10 cellular contexts compared by ENCODE assay signal in the genomic region with DNA sequence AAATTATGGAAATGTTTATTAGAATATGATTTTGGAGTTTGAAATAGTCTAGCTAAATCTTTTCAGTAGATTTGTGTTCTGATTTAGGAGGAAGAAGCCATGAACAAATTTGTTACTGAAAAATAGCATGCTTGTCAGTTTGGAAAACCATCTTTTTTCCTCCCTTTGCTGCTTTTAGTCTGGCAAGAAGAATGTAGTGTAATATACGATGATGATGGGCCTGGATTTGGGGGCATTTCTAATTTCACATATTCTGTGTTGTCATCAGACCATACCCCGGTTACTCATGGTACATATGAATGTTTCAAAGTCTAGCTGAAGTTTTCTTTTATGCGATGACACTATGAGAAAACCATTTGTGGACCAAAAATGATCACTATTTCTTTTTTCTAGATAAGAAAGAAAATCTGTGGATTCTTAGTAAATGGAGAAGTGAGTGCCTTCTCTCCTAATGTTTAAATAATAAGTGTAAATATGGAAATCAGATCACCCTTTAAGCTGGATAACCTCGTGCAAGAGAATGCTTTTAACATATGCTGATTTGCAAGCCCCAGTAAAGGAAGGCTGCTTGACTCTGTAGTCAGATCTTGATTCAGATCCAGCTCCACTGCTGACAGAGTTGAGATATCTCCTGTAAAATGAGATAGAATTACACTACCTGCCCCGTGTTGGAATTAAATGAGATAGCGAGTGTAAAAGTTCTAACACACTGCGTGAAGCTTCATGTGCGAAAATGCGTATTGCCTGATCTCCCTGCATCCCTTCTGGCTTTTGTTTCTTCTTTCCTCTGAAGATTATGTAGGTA. TPM values are rescaled to one million over a fixed set of nuclear protein-coding genes. Genes with fewer than 3 reads are reported as not detected.
A peak's percentile ranks its signal among the peaks of the same experiment; 100 is the strongest.
DNase-seq lines count a peak whose midpoint lies in the region; ATAC-seq, FAIRE-seq and TF ChIP-seq lines count a peak whose summit lies in the region.
"Had no signal": no experiment of that assay in that cellular context is flagged by ENCODE, and none has a peak within 500 bp of the region (broad histone marks: within the 10 kb centered on the region; RNA-seq: fewer than 3 reads in every experiment).

No MANE protein-coding gene starts in this region.

- peak overlapping the region; percentile 92 for H3K9ac ChIP-seq in astrocyte (ENCODE audit: low read length)

- TF ChIP-seq POLR2A in heart left ventricle (IDR thresholded peaks at IDR 0.05) (no peak), uterus (IDR thresholded peaks at IDR 0.05) (no peak)

- H3K9me3 Mint-ChIP-seq in astrocyte (ENCODE audit: unreplicated experiment): no peaks in the 10 kb centered on the region
- no peaks in the 10 kb centered on the region for H3K9me3 Mint-ChIP-seq in Caco-2 (ENCODE audit: unreplicated experiment)

- H3K4me1 ChIP-seq in heart left ventricle (peaks cover 10 to 75% (median 55%) of the 10 kb centered on the region in 12 donors), astrocyte (ENCODE audit: insufficient read depth, low read length) (peaks cover 16% of the 10 kb centered on the region), lower lobe of right lung (peaks cover 38% of the 10 kb centered on the region), uterus (peaks cover 0 to 3% of the 10 kb centered on the region in 2 donors), Caco-2 (peaks cover 3% of the 10 kb centered on the region; the same call in 1 of the 2 replicates)

- peak overlapping the region; percentile 88 for H3K4me2 ChIP-seq in astrocyte (ENCODE audit: low read length)

- peaks cover 74% of the 10 kb centered on the region for H3K79me2 ChIP-seq in astrocyte (ENCODE audit: insufficient read depth, low read length)

- H3K4me3 ChIP-seq in heart left ventricle (peak overlapping the region; percentile 9 to 97 (median 86)), astrocyte (ENCODE audit: insufficient read depth, low read depth, low read length) (no peak overlapping the region), lower lobe of right lung (peak overlapping the region; percentile 0), uterus (no peak overlapping the region), Caco-2 (ENCODE audit: low read depth, low read length) (no peak overlapping the region)
- H3K4me3 ChIP-seq: K562 had no signal

- intact Hi-C loops in heart left ventricle (cut with DNase I): loop anchor here (5.0 to 10.0 kb wide), 15 partner anchors 61 to 281 kb away; no protein-coding TSS in a partner anchor
- intact Hi-C loops in cardiac septum (cut with DNase I): loop anchor here (5.0 to 10.0 kb wide), 4 partner anchors 114 to 284 kb away; no protein-coding TSS in a partner anchor
- intact Hi-C loops in lower lobe of right lung (cut with DNase I): no loop called here
- intact Hi-C loops in uterus (cut with DNase I; ENCODE audit: low total_unique reads): loop anchor here (10.0 kb wide), 1 partner anchor 136 kb away; no protein-coding TSS in a partner anchor
- intact Hi-C loops in Caco-2 (cut with micrococcal nuclease; ENCODE audit: unreplicated experiment): loop anchor here (5.0 kb wide), 2 partner anchors 134 to 164 kb away; partner anchors contain the start of gene LYSMD4

- CTCF ChIA-PET in Caco-2 (lab: Charles Lee): no interaction called here

- H3K36me3 ChIP-seq in heart left ventricle (no peaks in the 10 kb centered on the region), astrocyte (ENCODE audit: insufficient read depth, low read length) (no peaks in the 10 kb centered on the region), lower lobe of right lung (no peaks in the 10 kb centered on the region), uterus (no peaks in the 10 kb centered on the region), Caco-2 (ENCODE audit: control insufficient read depth, insufficient read depth, low read length) (no peaks in the 10 kb centered on the region)

- DNase-seq in heart left ventricle: no peak
- DNase-seq in cardiac septum (ENCODE audit: low spot score): no peak
- DNase-seq in astrocyte (ENCODE audit: low read depth): peak; percentile 55
- no peak for DNase-seq in lower lobe of right lung
- DNase-seq in uterus: no peak
- no peak for DNase-seq in dermis blood vessel endothelial cell
- DNase-seq in Caco-2: no peak
- DNase-seq: small intestine had no signal

- H3K9me3 ChIP-seq in heart left ventricle: no peaks in the 10 kb centered on the region
- H3K9me3 ChIP-seq in astrocyte (ENCODE audit: insufficient read depth, low read depth, low read length): no peaks in the 10 kb centered on the region
- no peaks in the 10 kb centered on the region for H3K9me3 ChIP-seq in lower lobe of right lung
- no peaks in the 10 kb centered on the region for H3K9me3 ChIP-seq in uterus
- H3K9me3 ChIP-seq in Caco-2: no peaks in the 10 kb centered on the region

- peak overlapping the region; percentile 21 for H3K27ac Mint-ChIP-seq in astrocyte (ENCODE audit: unreplicated experiment)
- no peak overlapping the region for H3K27ac Mint-ChIP-seq in Caco-2 (ENCODE audit: unreplicated experiment)

- peak; percentile 5 for FAIRE-seq in astrocyte (lab: Jason Lieb, UNC)
- FAIRE-seq: K562 had no signal

- no TSS peak for BruUV-seq in Caco-2 (replicated peaks; lab: Mats Ljungman, UMichigan)

- TF ChIP-seq CTCF in heart left ventricle (IDR thresholded peaks at IDR 0.05) (no peak), astrocyte (IDR thresholded peaks at IDR 0.05; ENCODE audit: insufficient read depth, low read depth, low read length) (no peak), lower lobe of right lung (IDR thresholded peaks at IDR 0.05) (no peak), uterus (IDR thresholded peaks at IDR 0.05) (no peak), Caco-2 (IDR thresholded peaks at IDR 0.05; ENCODE audit: insufficient read depth in 1 of 2, low read depth in 1 of 2, low read length in 1 of 2, severe bottlenecking in 1 of 2, unreplicated experiment in 1 of 2) (no peak)

- peaks cover 48% of the 10 kb centered on the region for H4K20me1 ChIP-seq in astrocyte (ENCODE audit: insufficient read depth, low read length)

- no peak for ATAC-seq in heart left ventricle
- ATAC-seq in lower lobe of right lung: no peak
- ATAC-seq in GM21717 (IDR thresholded peaks at IDR 0.05; ENCODE audit: unreplicated experiment): no peak
- ATAC-seq: K562 had no signal

- no peaks in the 10 kb centered on the region for H3K27me3 ChIP-seq in heart left ventricle
- no peaks in the 10 kb centered on the region for H3K27me3 ChIP-seq in astrocyte (ENCODE audit: insufficient read depth, low read length)
- H3K27me3 ChIP-seq in lower lobe of right lung (ENCODE audit: low read depth): no peaks in the 10 kb centered on the region
- H3K27me3 ChIP-seq in uterus: no peaks in the 10 kb centered on the region
- no peaks in the 10 kb centered on the region for H3K27me3 ChIP-seq in Caco-2 (replicated peaks; ENCODE audit: control insufficient read depth, insufficient read depth, low read length)

- 16 to 29% (median 23%) methylated on average over 9 of the region's 9 CpGs for WGBS in heart left ventricle, 4 donors

- peak overlapping the region in 9 of 12 donors; percentile 2 to 100 (median 99) for H3K27ac ChIP-seq in heart left ventricle
- peak overlapping the region; percentile 48 for H3K27ac ChIP-seq in astrocyte (ENCODE audit: low read depth, low read length)
- peak overlapping the region; percentile 6 for H3K27ac ChIP-seq in lower lobe of right lung
- H3K27ac ChIP-seq in uterus: peak overlapping the region; percentile 30 to 98

- H3K27me3 Mint-ChIP-seq in astrocyte (ENCODE audit: low read depth, unreplicated experiment) (no peaks in the 10 kb centered on the region), Caco-2 (ENCODE audit: insufficient read depth, unreplicated experiment) (no peaks in the 10 kb centered on the region)

- POLR2A ChIA-PET in Caco-2 (lab: Charles Lee): no interaction called here

- H3K4me1 Mint-ChIP-seq in astrocyte (ENCODE audit: low read depth, unreplicated experiment) (peaks cover 24% of the 10 kb centered on the region), Caco-2 (ENCODE audit: low read depth, unreplicated experiment) (peaks cover 6% of the 10 kb centered on the region)

- no peaks in the 10 kb centered on the region for H3K36me3 Mint-ChIP-seq in astrocyte (ENCODE audit: low read depth, unreplicated experiment)
- H3K36me3 Mint-ChIP-seq in Caco-2 (ENCODE audit: insufficient read depth, unreplicated experiment): no peaks in the 10 kb centered on the region

- H2AFZ ChIP-seq in astrocyte (ENCODE audit: low read depth, low read length): no peak overlapping the region

- H3K4me3 Mint-ChIP-seq in astrocyte (ENCODE audit: unreplicated experiment) (peak overlapping the region; percentile 95), Caco-2 (ENCODE audit: unreplicated experiment) (no peak overlapping the region)

RNA-seq across cellular contexts. Expression of gene MEF2A, which starts 3.0 kb away (rescaled TPM):
- 100 to 1,000 TPM; 131 to 192 (median 160) TPM for total RNA-seq in heart left ventricle
- 10 to 100 TPM; 53.4 to 54.2 TPM for polyA plus RNA-seq in heart left ventricle
- 195 TPM for total RNA-seq in cardiac septum
- 46.3 and 48.8 TPM in 2 replicates for total RNA-seq in astrocyte
- total RNA-seq in lower lobe of right lung: 80.1 TPM
- total RNA-seq in uterus: 100 to 1,000 TPM in 2 of 4 donors, 10 to 100 TPM in 2; 78.6 to 138 (median 105) TPM
- 24.2 and 25.4 TPM in 2 replicates for total RNA-seq in dermis blood vessel endothelial cell
- 19.5 and 19.6 TPM in 2 replicates for total RNA-seq in Caco-2 (2022)

Comparison
In these comparisons a context has a peak if more than half of its experiments do, and no peak if none do; other contexts are left out.
1. H3K27ac ChIP-seq: peak in every context shown above with its lines; median percentile 99 in heart left ventricle; 64 in uterus; 48 in astrocyte; 6 in lower lobe of right lung.
2. H3K4me3 ChIP-seq: peak in heart left ventricle (12 of 12) and lower lobe of right lung (single experiment); none in astrocyte (single experiment), uterus (0 of 2) and Caco-2 (single experiment).